In genomic region chr20:37886851-37887297, GRCh38 we compare ENCODE assay signal across 1 cellular context.
TF ChIP-seq lines count a peak whose summit lies in the region.

No MANE protein-coding gene starts in this region.

TF ChIP-seq in HepG2, 621 proteins besides CTCF, POLR2A, EP300 and RAD21 (continued from another document and continues in another):
- TF ChIP-seq ZGPAT (CRISPR knock-in tag; IDR thresholded peaks at IDR 0.05), result no peak
- TF ChIP-seq ZNF784 (CRISPR knock-in tag; IDR thresholded peaks at IDR 0.05; ENCODE audit: borderline replicate concordance), result no peak
- 0 out of 2 replicates have a peak, but pooled peaks have one; percentile 17 for TF ChIP-seq ZBTB25 (CRISPR knock-in tag; IDR thresholded peaks at IDR 0.05)
- no peak for TF ChIP-seq ZNF878 (CRISPR knock-in tag; IDR thresholded peaks at IDR 0.05)
- TF ChIP-seq THYN1 (CRISPR knock-in tag; IDR thresholded peaks at IDR 0.05; ENCODE audit: borderline replicate concordance, low read depth), result no peak
- no peak for TF ChIP-seq TEF (CRISPR knock-in tag; IDR thresholded peaks at IDR 0.05)
- 0 out of 2 replicates have a peak, but pooled peaks have one; percentile 35 for TF ChIP-seq MYNN (CRISPR knock-in tag; IDR thresholded peaks at IDR 0.05; ENCODE audit: low read depth)
- no peak for TF ChIP-seq ZNF224 (CRISPR knock-in tag; IDR thresholded peaks at IDR 0.05)
- TF ChIP-seq CBX5 (CRISPR knock-in tag; IDR thresholded peaks at IDR 0.05; ENCODE audit: borderline replicate concordance), result no peak
- TF ChIP-seq CEBPZ (IDR thresholded peaks at IDR 0.05; ENCODE audit: low read length), result no peak
- TF ChIP-seq ZNF629 (CRISPR knock-in tag; conservative IDR thresholded peaks at IDR 0.05), result peak; percentile 74
- TF ChIP-seq ZNF7 (CRISPR knock-in tag; IDR thresholded peaks at IDR 0.05), result no peak
- TF ChIP-seq SNRNP70 (IDR thresholded peaks at IDR 0.05; ENCODE audit: low read depth, low read length), result no peak
- no peak for TF ChIP-seq ZSCAN29 (CRISPR knock-in tag; conservative IDR thresholded peaks at IDR 0.05)
- peak; percentile 45 for TF ChIP-seq ARID5B (CRISPR knock-in tag; IDR thresholded peaks at IDR 0.05)
- no peak for TF ChIP-seq TFDP1 (CRISPR knock-in tag; IDR thresholded peaks at IDR 0.05; ENCODE audit: borderline replicate concordance)
- TF ChIP-seq MTERF4 (CRISPR knock-in tag; IDR thresholded peaks at IDR 0.05), result no peak
- 0 out of 2 replicates have a peak, but pooled peaks have one; percentile 33 for TF ChIP-seq MAX (IDR thresholded peaks at IDR 0.05)
- TF ChIP-seq KLF11 (CRISPR knock-in tag; IDR thresholded peaks at IDR 0.05), result no peak
- no peak for TF ChIP-seq TBL1XR1 (IDR thresholded peaks at IDR 0.05; ENCODE audit: borderline replicate concordance, low read length, partially characterized antibody)
- no peak for TF ChIP-seq ZNF589 (CRISPR knock-in tag; conservative IDR thresholded peaks at IDR 0.05)
- TF ChIP-seq ATM (IDR thresholded peaks at IDR 0.05; ENCODE audit: borderline replicate concordance), result no peak
- no peak for TF ChIP-seq IRF9 (CRISPR knock-in tag; IDR thresholded peaks at IDR 0.05; ENCODE audit: borderline replicate concordance)
- 0 out of 2 replicates have a peak, but pooled peaks have one; percentile 52 for TF ChIP-seq ZNF354B (CRISPR knock-in tag; IDR thresholded peaks at IDR 0.05)
- peak; percentile 21; the same call in 1 of the 2 replicates for TF ChIP-seq KDM5B (CRISPR knock-in tag; IDR thresholded peaks at IDR 0.05; ENCODE audit: borderline replicate concordance)
- 0 out of 2 replicates have a peak, but pooled peaks have one; percentile 43 for TF ChIP-seq ZNF501 (CRISPR knock-in tag; IDR thresholded peaks at IDR 0.05)
- TF ChIP-seq SIX1 (CRISPR knock-in tag; IDR thresholded peaks at IDR 0.05; ENCODE audit: borderline replicate concordance), result no peak
- no peak for TF ChIP-seq TEAD2 (CRISPR knock-in tag; IDR thresholded peaks at IDR 0.05)
- no peak for TF ChIP-seq PHF5A (CRISPR knock-in tag; IDR thresholded peaks at IDR 0.05; ENCODE audit: low read depth, unreplicated experiment)
- TF ChIP-seq HNF1B (CRISPR knock-in tag; IDR thresholded peaks at IDR 0.05), result no peak
- TF ChIP-seq NFYB (CRISPR knock-in tag; IDR thresholded peaks at IDR 0.05), result no peak
- TF ChIP-seq ZSCAN12 (CRISPR knock-in tag; IDR thresholded peaks at IDR 0.05), result no peak
- no peak for TF ChIP-seq SIX4 (CRISPR knock-in tag; IDR thresholded peaks at IDR 0.05)
- TF ChIP-seq FOXP4 (CRISPR knock-in tag; IDR thresholded peaks at IDR 0.05), result no peak
- TF ChIP-seq ZNF251 (CRISPR knock-in tag; IDR thresholded peaks at IDR 0.05), result no peak
- no peak for TF ChIP-seq TOE1 (CRISPR knock-in tag; IDR thresholded peaks at IDR 0.05)
- no peak for TF ChIP-seq E2F1 (CRISPR knock-in tag; IDR thresholded peaks at IDR 0.05)
- peak; percentile 11; the same call in 1 of the 2 replicates for TF ChIP-seq THAP11 (CRISPR knock-in tag; IDR thresholded peaks at IDR 0.05)
